ENCODE assay signal across 9 cellular contexts in the genomic region with DNA sequence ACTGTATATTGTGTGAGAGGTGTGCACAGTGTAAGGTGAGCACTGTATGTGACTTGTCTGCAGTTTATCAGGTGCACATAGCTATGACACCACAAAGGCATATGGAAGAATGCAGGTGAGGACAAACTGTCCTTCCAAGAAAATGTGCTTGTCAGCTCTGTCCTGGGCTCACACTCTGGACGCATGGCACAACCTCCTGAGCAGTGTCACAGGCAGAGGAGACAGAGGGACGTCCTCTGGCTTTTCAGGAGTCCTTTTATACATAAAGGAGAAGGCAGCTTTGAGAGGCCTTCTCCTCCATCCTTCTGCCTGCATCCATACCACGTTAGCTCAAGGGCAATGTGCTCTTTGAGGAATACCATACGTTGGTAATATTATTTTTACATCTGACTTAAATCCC. TPM values are rescaled to one million over a fixed set of nuclear protein-coding genes. Genes with fewer than 3 reads are reported as not detected.
"Had no signal": no experiment of that assay in that cellular context is flagged by ENCODE, and none has a peak within 500 bp of the region (broad histone marks: within the 10 kb centered on the region; RNA-seq: fewer than 3 reads in every experiment).

No MANE protein-coding gene starts in this region.

- H3K27ac ChIP-seq: HL-60 had no signal

- DNase-seq: H9, HCEC 1CT had no signal

- ATAC-seq: HepG2 had no signal

- FAIRE-seq: H1, H54, HepG2 had no signal

- H3K4me3 ChIP-seq: GM23338 had no signal

- H3K4me2 ChIP-seq: GM23338 had no signal

- H2AFZ ChIP-seq: GM23338 had no signal

RNA-seq across cellular contexts. Expression of a gene that starts 7.5 kb away (rescaled TPM):
- total RNA-seq: GM23338, H1, H9, HepG2, HT1080 had no signal
- polyA plus RNA-seq: GM23338, H1, HepG2, IgD-negative memory B cell had no signal

RNA-seq across cellular contexts. Expression of a gene that starts 22.7 kb away (rescaled TPM):
- total RNA-seq: GM23338 had no signal
